In genomic region chr7:100102950-100103840, GRCh38 we compare ENCODE assay signal across 1 cellular context.
A peak's percentile ranks its signal among the peaks of the same experiment; 100 is the strongest.
TF ChIP-seq lines count a peak whose summit lies in the region.

No MANE protein-coding gene starts in this region.

TF ChIP-seq in IMR-90, 13 proteins besides CTCF, POLR2A, EP300 and RAD21:
- TF ChIP-seq FOS (IDR thresholded peaks at IDR 0.05; ENCODE audit: low read depth, low read length) (peak; percentile 79), ELK1 (IDR thresholded peaks at IDR 0.05; ENCODE audit: borderline replicate concordance, low read depth, low read length) (no peak), CEBPB (IDR thresholded peaks at IDR 0.05; ENCODE audit: low read depth, low read length) (no peak), USF2 (IDR thresholded peaks at IDR 0.05; ENCODE audit: low read depth, low read length) (no peak), RCOR1 (IDR thresholded peaks at IDR 0.05; ENCODE audit: insufficient replicate concordance, low read length) (peak; percentile 87), MAZ (IDR thresholded peaks at IDR 0.05; ENCODE audit: borderline replicate concordance, low read depth, low read length) (peak; percentile 76), CHD1 (IDR thresholded peaks at IDR 0.05; ENCODE audit: low read depth, low read length) (no peak), MAFK (IDR thresholded peaks at IDR 0.05; ENCODE audit: low read depth, low read length) (peak; percentile 14; the same call in 1 of the 2 replicates), SMC3 (IDR thresholded peaks at IDR 0.05; ENCODE audit: low read depth, low read length) (no peak), BHLHE40 (IDR thresholded peaks at IDR 0.05; ENCODE audit: low read depth, low read length) (no peak; the same call in 1 of the 2 replicates), MXI1 (IDR thresholded peaks at IDR 0.05; ENCODE audit: borderline replicate concordance, low read depth, low read length) (no peak), NFE2L2 (IDR thresholded peaks at IDR 0.05; ENCODE audit: low read depth, low read length) (no peak), RFX5 (IDR thresholded peaks at IDR 0.05; ENCODE audit: low read depth, low read length) (no peak)
